In the genomic region with DNA sequence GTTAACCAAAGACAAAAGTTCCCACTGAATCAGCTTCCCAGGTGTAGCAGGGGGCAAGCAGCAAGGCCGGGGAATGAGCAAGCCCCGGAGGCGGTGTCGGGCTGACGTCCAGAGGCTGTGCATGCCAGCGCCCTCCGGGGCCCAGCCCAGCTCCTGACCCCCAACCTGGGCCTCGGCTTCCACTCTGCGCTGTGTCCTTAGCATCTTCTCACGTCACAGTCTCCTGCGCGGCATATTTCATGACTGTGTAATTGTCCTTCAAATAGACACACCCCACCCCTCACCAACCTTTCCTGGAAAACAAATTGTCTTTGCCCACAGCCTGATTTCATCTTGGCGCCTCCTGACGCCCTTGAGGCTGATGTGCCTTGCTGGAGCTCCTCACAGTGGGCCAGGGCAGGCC, we compare ENCODE assay signal across 17 cellular contexts.
DNase-seq lines count a peak whose midpoint lies in the region; ATAC-seq, FAIRE-seq and TF ChIP-seq lines count a peak whose summit lies in the region.
"Had no signal": no experiment of that assay in that cellular context is flagged by ENCODE, and none has a peak within 500 bp of the region (broad histone marks: within the 10 kb centered on the region; RNA-seq: fewer than 3 reads in every experiment).

No MANE protein-coding gene starts in this region.

- TF ChIP-seq CTCF in Peyer's patch (IDR thresholded peaks at IDR 0.05): no peak
- no peak for TF ChIP-seq CTCF in endothelial cell (IDR thresholded peaks at IDR 0.05; ENCODE audit: unreplicated experiment)
- TF ChIP-seq CTCF in lower lobe of right lung (IDR thresholded peaks at IDR 0.05): no peak
- TF ChIP-seq CTCF in spleen (IDR thresholded peaks at IDR 0.05 in 8 of 11, conservative IDR thresholded peaks at IDR 0.05 in 3 of 11): no peak

- H3K27ac Mint-ChIP-seq in endothelial cell (ENCODE audit: unreplicated experiment): peak overlapping the region; percentile 48
- H3K27ac Mint-ChIP-seq: activated CD4-positive, alpha-beta T cell treated with anti-CD3 and anti-CD28 coated beads, Interleukin-2, amount 10 ng/mL, durations not matched to agents 7 days and 5 days had no signal

- H3K4me1 Mint-ChIP-seq in endothelial cell (ENCODE audit: unreplicated experiment): peaks cover 71% of the 10 kb centered on the region

- H3K9me3 ChIP-seq in Peyer's patch (no peaks in the 10 kb centered on the region), lower lobe of right lung (no peaks in the 10 kb centered on the region), spleen (no peaks in the 10 kb centered on the region)

- H3K27me3 ChIP-seq in Peyer's patch: no peaks in the 10 kb centered on the region
- no peaks in the 10 kb centered on the region for H3K27me3 ChIP-seq in lower lobe of right lung (ENCODE audit: low read depth)
- no peaks in the 10 kb centered on the region for H3K27me3 ChIP-seq in spleen (replicated peaks in 1 of 7)
- H3K27me3 ChIP-seq: dorsolateral prefrontal cortex had no signal

- in situ Hi-C loops in KBM-7 (cut with MboI; ENCODE audit: low pct_unique_long_range_greater_than_20kb, low sequenced_read_pairs): loop anchor here (25.0 kb wide), 1 partner anchor 197 kb away; a partner anchor contains a TSS

- H3K27ac ChIP-seq in Peyer's patch (peak overlapping the region; percentile 55 to 81 (median 68)), lower lobe of right lung (peak overlapping the region; percentile 25), spleen (peak overlapping the region; percentile 32 to 88 (median 82))

- intact Hi-C loops in lower lobe of right lung (cut with DNase I): loop anchor here (10.0 kb wide), 1 partner anchor 54 kb away; no protein-coding TSS in a partner anchor
- intact Hi-C loops in spleen (cut with DNase I; ENCODE audit: low total_unique reads): no loop called here

- H3K36me3 Mint-ChIP-seq in endothelial cell (ENCODE audit: low read depth, unreplicated experiment): peaks cover 46% of the 10 kb centered on the region

- no peaks in the 10 kb centered on the region for H3K9me3 Mint-ChIP-seq in endothelial cell (ENCODE audit: unreplicated experiment)
- H3K9me3 Mint-ChIP-seq: activated CD4-positive, alpha-beta T cell treated with anti-CD3 and anti-CD28 coated beads, Interleukin-2, amount 10 ng/mL, durations not matched to agents 7 days and 5 days had no signal

- H3K4me1 ChIP-seq in Peyer's patch: peaks cover 0 to 33% (median 0%) of the 10 kb centered on the region in 4 donors
- peaks cover 65% of the 10 kb centered on the region for H3K4me1 ChIP-seq in lower lobe of right lung
- peaks cover 46 to 100% (median 75%) of the 10 kb centered on the region in 6 donors for H3K4me1 ChIP-seq in spleen

- FAIRE-seq in GM19239 (lab: Jason Lieb, UNC): no peak
- FAIRE-seq: RCC 7860 had no signal

- H3K36me3 ChIP-seq in Peyer's patch: no peaks in the 10 kb centered on the region
- H3K36me3 ChIP-seq in lower lobe of right lung: no peaks in the 10 kb centered on the region
- no peaks in the 10 kb centered on the region for H3K36me3 ChIP-seq in spleen

- peak in 1 of 2 donors; percentile 35 for ATAC-seq in lower lobe of right lung
- ATAC-seq in HG03045 (IDR thresholded peaks at IDR 0.05; ENCODE audit: unreplicated experiment): no peak
- ATAC-seq: HCT116; naive thymus-derived CD4-positive, alpha-beta T cell had no signal

- H3K27me3 Mint-ChIP-seq in endothelial cell (ENCODE audit: unreplicated experiment): peaks cover 24% of the 10 kb centered on the region
- H3K27me3 Mint-ChIP-seq: activated CD4-positive, alpha-beta T cell treated with anti-CD3 and anti-CD28 coated beads, Interleukin-2, amount 10 ng/mL, durations not matched to agents 7 days and 5 days; naive thymus-derived CD4-positive, alpha-beta T cell had no signal

- peak overlapping the region; percentile 69 for H3K4me3 Mint-ChIP-seq in endothelial cell (ENCODE audit: unreplicated experiment)
- H3K4me3 Mint-ChIP-seq: activated CD4-positive, alpha-beta T cell treated with anti-CD3 and anti-CD28 coated beads, Interleukin-2, amount 10 ng/mL, durations not matched to agents 7 days and 5 days; naive thymus-derived CD4-positive, alpha-beta T cell had no signal

- no peak for TF ChIP-seq POLR2A in Peyer's patch (IDR thresholded peaks at IDR 0.05)
- no peak for TF ChIP-seq POLR2A in spleen (IDR thresholded peaks at IDR 0.05)

- H3K4me3 ChIP-seq in Peyer's patch: no peak overlapping the region
- H3K4me3 ChIP-seq in lower lobe of right lung: no peak overlapping the region
- H3K4me3 ChIP-seq in spleen: no peak overlapping the region
- H3K4me3 ChIP-seq: dorsolateral prefrontal cortex had no signal

- DNase-seq in Peyer's patch (no peak), endothelial cell (ENCODE audit: low spot score) (no peak), lower lobe of right lung (no peak), spleen (no peak), GM19239 (ENCODE audit: insufficient read length, low spot score) (no peak), NCI-H2029 treated with DMSO at 0.1 percent for 48 hours (lab: John Stamatoyannopoulos, UW) (no peak), KBM-7 (no peak)
- DNase-seq: activated CD4-positive, alpha-beta T cell treated with anti-CD3 and anti-CD28 coated beads, Interleukin-2, amount 10 ng/mL, durations not matched to agents 7 days and 5 days; activated naive CD4-positive, alpha-beta T cell treated with Interleukin-2 at 50 U/mL for 16 hours; dorsolateral prefrontal cortex; naive thymus-derived CD4-positive, alpha-beta T cell; NCI-H1105; NCI-H2171 treated with DMSO at 0.1 percent for 48 hours; NCI-H748 treated with DMSO at 0.1 percent for 48 hours had no signal

- WGBS in spleen, 5 donors: 71 to 87% (median 77%) methylated on average over 14 of the region's 14 CpGs

Comparison
In these comparisons a context has a peak if more than half of its experiments do, and no peak if none do; other contexts are left out.
1. H3K27ac ChIP-seq: peak in every context shown above with its lines; median percentile 82 in spleen; 68 in Peyer's patch; 25 in lower lobe of right lung.